ENCODE assay signal across 11 cellular contexts in genomic region chr7:35630573-35630972, GRCh38.
DNase-seq lines count a peak whose midpoint lies in the region; ATAC-seq and TF ChIP-seq lines count a peak whose summit lies in the region.
"Had no signal": no experiment of that assay in that cellular context is flagged by ENCODE, and none has a peak within 500 bp of the region (broad histone marks: within the 10 kb centered on the region; RNA-seq: fewer than 3 reads in every experiment).

No MANE protein-coding gene starts in this region.

- no peaks in the 10 kb centered on the region for H3K9me3 Mint-ChIP-seq in CD8-positive, alpha-beta memory T cell
- no peaks in the 10 kb centered on the region for H3K9me3 Mint-ChIP-seq in memory B cell
- H3K9me3 Mint-ChIP-seq: neural crest cell; stimulated activated naive CD8-positive, alpha-beta T cell treated with anti-CD3 and anti-CD28 coated beads, Interleukin-15, Interleukin-2, amounts not matched to agents 100 ng/mL and 50 ng/mL, for 24 hours had no signal

- no peak overlapping the region for H3K4me3 Mint-ChIP-seq in CD8-positive, alpha-beta memory T cell
- H3K4me3 Mint-ChIP-seq in memory B cell = no peak overlapping the region
- H3K4me3 Mint-ChIP-seq: neural crest cell; stimulated activated naive CD8-positive, alpha-beta T cell treated with anti-CD3 and anti-CD28 coated beads, Interleukin-15, Interleukin-2, amounts not matched to agents 100 ng/mL and 50 ng/mL, for 24 hours had no signal

- no peaks in the 10 kb centered on the region for H3K9me3 ChIP-seq in CD8-positive, alpha-beta memory T cell (ENCODE audit: low read length)
- H3K9me3 ChIP-seq in mammary epithelial cell (replicated peaks; ENCODE audit: insufficient read depth, low read length) = no peaks in the 10 kb centered on the region
- no peaks in the 10 kb centered on the region for H3K9me3 ChIP-seq in MG63

- no peaks in the 10 kb centered on the region for H4K20me1 ChIP-seq in mammary epithelial cell (ENCODE audit: insufficient read depth, low read length)

- peaks cover 0 to 4% (median 0%) of the 10 kb centered on the region in 3 donors for H3K4me1 Mint-ChIP-seq in CD8-positive, alpha-beta memory T cell
- H3K4me1 Mint-ChIP-seq in memory B cell = no peaks in the 10 kb centered on the region
- H3K4me1 Mint-ChIP-seq: neural crest cell had no signal

- H3K27ac ChIP-seq in CD8-positive, alpha-beta memory T cell (ENCODE audit: low read depth, low read length) = no peak overlapping the region
- no peak overlapping the region for H3K27ac ChIP-seq in mammary epithelial cell (ENCODE audit: insufficient read depth, low read depth, low read length)

- H3K9ac ChIP-seq in mammary epithelial cell (ENCODE audit: insufficient read depth, low read length) = no peak overlapping the region

- H3K27me3 Mint-ChIP-seq in CD8-positive, alpha-beta memory T cell = no peaks in the 10 kb centered on the region
- H3K27me3 Mint-ChIP-seq in memory B cell = no peaks in the 10 kb centered on the region
- H3K27me3 Mint-ChIP-seq: stimulated activated naive CD8-positive, alpha-beta T cell treated with anti-CD3 and anti-CD28 coated beads, Interleukin-15, Interleukin-2, amounts not matched to agents 100 ng/mL and 50 ng/mL, for 24 hours had no signal

- DNase-seq in CD8-positive, alpha-beta memory T cell = no peak
- peak; percentile 66 for DNase-seq in LHCN-M2 (ENCODE audit: low read depth)
- peak; percentile 11 for DNase-seq in mammary epithelial cell
- no peak for DNase-seq in memory B cell (ENCODE audit: low spot score in 2 of 2)
- no peak for DNase-seq in MG63
- no peak for DNase-seq in activated CD4-positive, CD25-positive, alpha-beta regulatory T cell (lab: John Stamatoyannopoulos, UW)
- DNase-seq in OCI-M2 (lab: John Stamatoyannopoulos, UW; ENCODE audit: unreplicated experiment) = no peak
- DNase-seq in T1000 (lab: John Stamatoyannopoulos, UW) = no peak
- DNase-seq: SHP77 had no signal

- dilution Hi-C loops in mammary epithelial cell (cut with HindIII; ENCODE audit: low sequenced_read_pairs) = no loop called here

- no peak overlapping the region for H2AFZ ChIP-seq in mammary epithelial cell (ENCODE audit: low read depth, low read length)

- ATAC-seq in memory B cell (ENCODE audit: low read depth) = no peak

- CTCF ChIA-PET in CD8-positive, alpha-beta memory T cell (lab: Charles Lee) = no interaction called here
- CTCF ChIA-PET in mammary epithelial cell (lab: Charles Lee; ENCODE audit: low non-redundant PET) = no interaction called here

- no TSS peak for BruUV-seq in mammary epithelial cell (replicated peaks; lab: Mats Ljungman, UMichigan)

- H3K79me2 ChIP-seq in mammary epithelial cell (ENCODE audit: insufficient read depth, low read length) = no peaks in the 10 kb centered on the region

- whole genome bisulfite sequencing in mammary epithelial cell (ENCODE audit: low coverage, missing lambda C conversion rate) = 71% methylated on average over 2 of the region's 2 CpGs

- in situ Hi-C loops in mammary epithelial cell (cut with MboI; ENCODE audit: low sequenced_read_pairs in 2 of 2) = no loop called here

- H3K4me1 ChIP-seq in CD8-positive, alpha-beta memory T cell (ENCODE audit: insufficient read depth, low read length) = no peaks in the 10 kb centered on the region
- no peaks in the 10 kb centered on the region for H3K4me1 ChIP-seq in mammary epithelial cell (ENCODE audit: insufficient read depth, low read length)

- H3K27ac Mint-ChIP-seq in CD8-positive, alpha-beta memory T cell = peak overlapping the region; percentile 10 to 88 (median 52)
- peak overlapping the region; percentile 49 for H3K27ac Mint-ChIP-seq in memory B cell

- peaks cover 4 to 68% (median 20%) of the 10 kb centered on the region in 3 donors for H3K36me3 Mint-ChIP-seq in CD8-positive, alpha-beta memory T cell
- peaks cover 14% of the 10 kb centered on the region for H3K36me3 Mint-ChIP-seq in memory B cell

- H3K36me3 ChIP-seq in CD8-positive, alpha-beta memory T cell (ENCODE audit: insufficient read depth, low read length) = peaks cover 27% of the 10 kb centered on the region
- H3K36me3 ChIP-seq in mammary epithelial cell (ENCODE audit: insufficient read depth, low read length) = peaks cover 24% of the 10 kb centered on the region
- peaks cover 9% of the 10 kb centered on the region for H3K36me3 ChIP-seq in MG63

- no peaks in the 10 kb centered on the region for H3K27me3 ChIP-seq in CD8-positive, alpha-beta memory T cell (ENCODE audit: insufficient read depth, low read length, poor library complexity, severe bottlenecking)
- H3K27me3 ChIP-seq in mammary epithelial cell (ENCODE audit: insufficient read depth, low read length) = no peaks in the 10 kb centered on the region
- no peaks in the 10 kb centered on the region for H3K27me3 ChIP-seq in MG63

- TF ChIP-seq CTCF in mammary epithelial cell (conservative IDR thresholded peaks at IDR 0.05 in 1 of 2, IDR thresholded peaks at IDR 0.05 in 1 of 2; ENCODE audit: extremely low read depth in 1 of 2, insufficient read depth in 1 of 2, low read depth in 1 of 2, low read length in 2 of 2) = no peak

- intact Hi-C loops in mammary epithelial cell (cut with micrococcal nuclease) = no loop called here

- H3K4me2 ChIP-seq in mammary epithelial cell (ENCODE audit: insufficient read depth, low read depth, low read length) = no peak overlapping the region

- H3K4me3 ChIP-seq in CD8-positive, alpha-beta memory T cell (ENCODE audit: low read length) = no peak overlapping the region
- H3K4me3 ChIP-seq in mammary epithelial cell (replicated peaks in 1 of 3; ENCODE audit: insufficient read depth in 1 of 3, low read depth in 2 of 3, low read length in 3 of 3) (no peak overlapping the region), MG63 (no peak overlapping the region)

- POLR2A ChIA-PET in CD8-positive, alpha-beta memory T cell (lab: Charles Lee) = no interaction called here

Comparison
In these comparisons a context has a peak if more than half of its experiments do, and no peak if none do; other contexts are left out.
1. DNase-seq: peak in LHCN-M2 (single experiment) and mammary epithelial cell (single experiment); none in CD8-positive, alpha-beta memory T cell (0 of 5), memory B cell (0 of 2), MG63 (single experiment), activated CD4-positive, CD25-positive, alpha-beta regulatory T cell (0 of 4), OCI-M2 (single experiment) and T1000 (single experiment).